Comparison of ENCODE assay signal across 7 cellular contexts in the genomic region with DNA sequence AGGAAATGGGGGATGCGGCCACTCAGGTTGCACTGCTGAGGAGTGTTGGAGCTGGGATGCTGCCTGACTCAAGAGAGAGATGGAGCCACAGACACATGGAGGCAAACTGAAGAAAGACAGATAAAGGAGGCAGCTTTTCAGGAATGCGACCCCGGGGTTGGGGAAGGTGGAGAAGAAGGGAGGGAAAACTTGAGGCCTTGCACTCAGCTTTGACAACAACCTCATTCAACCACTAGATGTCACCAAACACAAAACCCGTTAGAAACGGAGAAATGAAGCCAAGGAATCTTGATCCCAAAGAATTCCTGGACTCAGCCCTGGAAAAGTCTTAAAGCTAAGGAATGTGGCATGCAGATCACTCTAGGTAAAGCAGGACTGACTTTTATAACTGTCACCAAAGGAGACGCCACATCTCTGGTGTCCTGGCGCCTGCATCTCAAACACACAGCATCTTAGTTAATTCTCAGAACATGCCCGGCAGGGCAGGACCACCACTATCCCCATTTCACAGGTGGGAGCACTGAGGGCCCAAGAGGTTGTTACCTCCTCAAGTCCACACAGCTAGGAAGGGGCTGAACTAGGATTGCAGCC. TPM values are rescaled to one million over a fixed set of nuclear protein-coding genes. Genes with fewer than 3 reads are reported as not detected.
A peak's percentile ranks its signal among the peaks of the same experiment; 100 is the strongest.
DNase-seq lines count a peak whose midpoint lies in the region; ATAC-seq, FAIRE-seq and TF ChIP-seq lines count a peak whose summit lies in the region.

No MANE protein-coding gene starts in this region.

- no peak overlapping the region for H3K4me3 Mint-ChIP-seq in brain
- no peak overlapping the region for H3K4me3 Mint-ChIP-seq in activated T-cell treated with anti-CD3 and anti-CD28 coated beads, Interleukin-2, amount 50 U/mL, for 72 hours
- H3K4me3 Mint-ChIP-seq in activated T-helper 17 cell treated with anti-CD3 and anti-CD28 coated beads, Interleukin-2, amount 50 U/mL, for 72 hours, result no peak overlapping the region

- H3K4me2 ChIP-seq in keratinocyte (ENCODE audit: control insufficient read depth, extremely low read depth, insufficient read depth, low read depth, low read length), result no peak overlapping the region

- no peak overlapping the region for H3K27ac ChIP-seq in keratinocyte (ENCODE audit: control insufficient read depth, insufficient read depth, low read length)
- peak overlapping the region in 1 of 4 donors; percentile 85 for H3K27ac ChIP-seq in upper lobe of left lung

- peak; percentile 46 for FAIRE-seq in keratinocyte (lab: Jason Lieb, UNC)

- H3K79me2 ChIP-seq in keratinocyte (ENCODE audit: control insufficient read depth, insufficient read depth, low read length), result no peaks in the 10 kb centered on the region

- no peak overlapping the region for H3K4me3 ChIP-seq in keratinocyte (ENCODE audit: control insufficient read depth in 2 of 3, extremely low read depth in 1 of 3, insufficient read depth in 2 of 3, low read depth in 1 of 3, low read length in 3 of 3)
- H3K4me3 ChIP-seq in upper lobe of left lung, result no peak overlapping the region

- peak; percentile 64 for DNase-seq in GM10266 (ENCODE audit: extremely low spot score)
- peak; percentile 61 for DNase-seq in LoVo (ENCODE audit: low spot score)
- no peak for DNase-seq in keratinocyte (ENCODE audit: low read depth, low spot score)
- DNase-seq in upper lobe of left lung, result no peak
- no peak for DNase-seq in activated T-cell treated with anti-CD3 and anti-CD28 coated beads, Interleukin-2, amount 50 U/mL, for 72 hours

- H3K9me3 ChIP-seq in keratinocyte (ENCODE audit: control insufficient read depth, low read depth, low read length) (no peaks in the 10 kb centered on the region), upper lobe of left lung (peaks cover 0 to 4% (median 0%) of the 10 kb centered on the region in 4 donors)

- TF ChIP-seq EP300 in upper lobe of left lung (IDR thresholded peaks at IDR 0.05), result no peak

- TF ChIP-seq CTCF in GM10266 (IDR thresholded peaks at IDR 0.05; ENCODE audit: control insufficient read depth, insufficient read depth, low read depth, missing control alignments), result peak; percentile 68
- peak; percentile 71 to 82 for TF ChIP-seq CTCF in brain (conservative IDR thresholded peaks at IDR 0.05)
- TF ChIP-seq CTCF in keratinocyte (optimal IDR thresholded peaks at IDR 0.05 in 1 of 3, IDR thresholded peaks at IDR 0.05 in 1 of 3, conservative IDR thresholded peaks at IDR 0.05 in 1 of 3; ENCODE audit: extremely low read depth in 1 of 3, insufficient read depth in 2 of 3, low read length in 3 of 3), result peak; percentile 67 to 77 (median 75)
- peak; percentile 65 to 78 (median 68) for TF ChIP-seq CTCF in upper lobe of left lung (IDR thresholded peaks at IDR 0.05)

- H3K4me1 Mint-ChIP-seq in brain, result no peaks in the 10 kb centered on the region
- H3K4me1 Mint-ChIP-seq in activated T-cell treated with anti-CD3 and anti-CD28 coated beads, Interleukin-2, amount 50 U/mL, for 72 hours (ENCODE audit: low read depth), result no peaks in the 10 kb centered on the region
- no peaks in the 10 kb centered on the region for H3K4me1 Mint-ChIP-seq in activated T-helper 17 cell treated with anti-CD3 and anti-CD28 coated beads, Interleukin-2, amount 50 U/mL, for 72 hours

- H3K36me3 Mint-ChIP-seq in brain, result peaks cover 7% of the 10 kb centered on the region
- no peaks in the 10 kb centered on the region for H3K36me3 Mint-ChIP-seq in activated T-cell treated with anti-CD3 and anti-CD28 coated beads, Interleukin-2, amount 50 U/mL, for 72 hours (ENCODE audit: insufficient read depth in 2 of 2)
- no peaks in the 10 kb centered on the region for H3K36me3 Mint-ChIP-seq in activated T-helper 17 cell treated with anti-CD3 and anti-CD28 coated beads, Interleukin-2, amount 50 U/mL, for 72 hours (ENCODE audit: low read depth)

- TF ChIP-seq POLR2A in upper lobe of left lung (IDR thresholded peaks at IDR 0.05), result no peak

- peaks cover 7 to 10% (median 8%) of the 10 kb centered on the region in 5 experiments for H3K9me3 Mint-ChIP-seq in brain
- no peaks in the 10 kb centered on the region for H3K9me3 Mint-ChIP-seq in activated T-cell treated with anti-CD3 and anti-CD28 coated beads, Interleukin-2, amount 50 U/mL, for 72 hours
- H3K9me3 Mint-ChIP-seq in activated T-helper 17 cell treated with anti-CD3 and anti-CD28 coated beads, Interleukin-2, amount 50 U/mL, for 72 hours, result no peaks in the 10 kb centered on the region

- no peaks in the 10 kb centered on the region for H3K4me1 ChIP-seq in keratinocyte (ENCODE audit: control insufficient read depth, extremely low read depth, insufficient read depth, low read length)
- peaks cover 30 to 36% (median 34%) of the 10 kb centered on the region in 4 donors for H3K4me1 ChIP-seq in upper lobe of left lung

- dilution Hi-C loops in keratinocyte (cut with MboI; ENCODE audit: extremely low pct_ligation_motif_present, low sequenced_read_pairs), result no loop called here

- H3K27ac Mint-ChIP-seq in brain, result no peak overlapping the region
- no peak overlapping the region for H3K27ac Mint-ChIP-seq in activated T-cell treated with anti-CD3 and anti-CD28 coated beads, Interleukin-2, amount 50 U/mL, for 72 hours
- H3K27ac Mint-ChIP-seq in activated T-helper 17 cell treated with anti-CD3 and anti-CD28 coated beads, Interleukin-2, amount 50 U/mL, for 72 hours, result no peak overlapping the region

- 48 to 51% methylated on average over 8 of the region's 8 CpGs for WGBS in upper lobe of left lung, 2 donors

- ATAC-seq in upper lobe of left lung (ENCODE audit: low FRiP score in 2 of 2), result peak; percentile 13 to 68
- ATAC-seq in activated T-cell treated with anti-CD3 and anti-CD28 coated beads, Interleukin-2, amount 50 U/mL, for 72 hours (replicated peaks in 1 of 2), result no peak
- ATAC-seq in activated T-helper 17 cell treated with anti-CD3 and anti-CD28 coated beads, Interleukin-2, amount 50 U/mL, for 72 hours (replicated peaks), result no peak

- no peak overlapping the region for H2AFZ ChIP-seq in keratinocyte (ENCODE audit: control insufficient read depth, low read length)

- H3K36me3 ChIP-seq in keratinocyte (ENCODE audit: control insufficient read depth in 2 of 2, extremely low read depth in 1 of 2, insufficient read depth in 2 of 2, low read length in 2 of 2) (no peaks in the 10 kb centered on the region), upper lobe of left lung (no peaks in the 10 kb centered on the region)

- H3K9ac ChIP-seq in keratinocyte (ENCODE audit: control insufficient read depth, extremely low read depth, insufficient read depth, low read length), result no peak overlapping the region

- H3K27me3 Mint-ChIP-seq in brain, result no peaks in the 10 kb centered on the region
- peaks cover 8% of the 10 kb centered on the region for H3K27me3 Mint-ChIP-seq in activated T-cell treated with anti-CD3 and anti-CD28 coated beads, Interleukin-2, amount 50 U/mL, for 72 hours (ENCODE audit: low read depth)
- no peaks in the 10 kb centered on the region for H3K27me3 Mint-ChIP-seq in activated T-helper 17 cell treated with anti-CD3 and anti-CD28 coated beads, Interleukin-2, amount 50 U/mL, for 72 hours

- no peaks in the 10 kb centered on the region for H4K20me1 ChIP-seq in keratinocyte (ENCODE audit: control insufficient read depth, extremely low read depth, insufficient read depth, low read length)

- H3K27me3 ChIP-seq in keratinocyte (ENCODE audit: control insufficient read depth, extremely low read depth, insufficient read depth, low read length) (no peaks in the 10 kb centered on the region), upper lobe of left lung (no peaks in the 10 kb centered on the region)

- no peaks in the 10 kb centered on the region for H3K9me1 ChIP-seq in keratinocyte (ENCODE audit: control insufficient read depth, extremely low read depth, insufficient read depth, low read length)

RNA-seq across cellular contexts. Expression of a gene that starts 59.6 kb away (rescaled TPM):
- polyA plus RNA-seq in brain (ENCODE audit: insufficient read depth, low read depth, low replicate concordance) (8.8 TPM), keratinocyte (3.7 to 7.1 TPM (median 4.4 TPM) in 3 replicates)
- 0.46 TPM for polyA plus RNA-seq in keratinocyte (2011; ENCODE audit: low read depth)
- 4.8 and 7.3 TPM in 2 replicates for polyA plus RNA-seq in keratinocyte (2011; cell fraction: cytosol; rRNA removed)
- 6.9 and 7.9 TPM in 2 replicates for polyA plus RNA-seq in keratinocyte (2011; cell fraction: nucleus; rRNA removed)
- polyA plus RNA-seq in keratinocyte (2012; ENCODE audit: low replicate concordance), result 0.23 and 5.7 TPM in 2 replicates
- 2.7 to 8.0 TPM (median 2.9 TPM) in 3 replicates for polyA minus RNA-seq in keratinocyte
- polyA minus RNA-seq in keratinocyte (2011; cell fraction: cytosol; rRNA and poly(A)+ RNA removed), result not detected
- polyA minus RNA-seq in keratinocyte (2011; cell fraction: nucleus; rRNA and poly(A)+ RNA removed), result 2.3 and 2.9 TPM in 2 replicates
- 100 to 1,000 TPM in 4 of 6 donors, 10 to 100 TPM in 2; 47.4 to 269 (median 118) TPM for total RNA-seq in upper lobe of left lung
- total RNA-seq in activated T-cell treated with anti-CD3 and anti-CD28 coated beads, Interleukin-2, amount 50 U/mL, for 72 hours, result 1 to 10 TPM; 2.2 to 2.9 TPM
- 1 to 10 TPM; 1.6 to 9.8 TPM for total RNA-seq in activated T-helper 17 cell treated with anti-CD3 and anti-CD28 coated beads, Interleukin-2, amount 50 U/mL, for 72 hours

Comparison
In these comparisons a context has a peak if more than half of its experiments do, and no peak if none do; other contexts are left out.
1. DNase-seq: peak in GM10266 (single experiment) and LoVo (single experiment); none in keratinocyte (single experiment), upper lobe of left lung (0 of 2) and activated T-cell treated with anti-CD3 and anti-CD28 coated beads, Interleukin-2, amount 50 U/mL, for 72 hours (0 of 2).
2. ATAC-seq: peak in upper lobe of left lung (2 of 2); none in activated T-cell treated with anti-CD3 and anti-CD28 coated beads, Interleukin-2, amount 50 U/mL, for 72 hours (0 of 2) and activated T-helper 17 cell treated with anti-CD3 and anti-CD28 coated beads, Interleukin-2, amount 50 U/mL, for 72 hours (single experiment).
3. RNA of a gene that starts 59.6 kb away (total RNA-seq): 47.4 to 269 TPM in upper lobe of left lung; 1.6 to 9.8 TPM in activated T-helper 17 cell treated with anti-CD3 and anti-CD28 coated beads, Interleukin-2, amount 50 U/mL, for 72 hours and 2.2 to 2.9 TPM in activated T-cell treated with anti-CD3 and anti-CD28 coated beads, Interleukin-2, amount 50 U/mL, for 72 hours; every median in the first group is over 4 times any median in the second.
4. Peak in every context shown above with its lines, with median percentiles within 50 percentile points of each other: CTCF ChIP-seq.